In genomic region chr10:80524190-80524589, GRCh38 we compare ENCODE assay signal across 15 cellular contexts. TPM values are rescaled to one million over a fixed set of nuclear protein-coding genes. Genes with fewer than 3 reads are reported as not detected.
DNase-seq lines count a peak whose midpoint lies in the region; ATAC-seq and TF ChIP-seq lines count a peak whose summit lies in the region.
"Had no signal": no experiment of that assay in that cellular context is flagged by ENCODE, and none has a peak within 500 bp of the region (broad histone marks: within the 10 kb centered on the region; RNA-seq: fewer than 3 reads in every experiment).

No MANE protein-coding gene starts in this region.

- in situ Hi-C loops in GM13977 (cut with MboI; ENCODE audit: low pct_unique_long_range_greater_than_20kb, low sequenced_read_pairs, unreplicated experiment): no loop called here

- H3K4me3 ChIP-seq in trophoblast cell (ENCODE audit: low read depth, low read length): no peak overlapping the region
- H3K4me3 ChIP-seq: dorsolateral prefrontal cortex, lung, sigmoid colon had no signal

- H4K91ac ChIP-seq in trophoblast cell (ENCODE audit: low read depth, low read length): no peak overlapping the region

- peak overlapping the region; percentile 40 for H4K12ac ChIP-seq in trophoblast cell (ENCODE audit: low read depth, low read length)

- peaks cover 2% of the 10 kb centered on the region for H3K9me3 ChIP-seq in trophoblast cell (ENCODE audit: insufficient read depth, low read depth, low read length)
- H3K9me3 ChIP-seq: sigmoid colon had no signal

- no peak for TF ChIP-seq CTCF in activated CD8-positive, alpha-beta T cell treated with anti-CD3 and anti-CD28 coated beads for 36 hours (IDR thresholded peaks at IDR 0.05)
- TF ChIP-seq CTCF in osteocyte (IDR thresholded peaks at IDR 0.05): no peak
- no peak for TF ChIP-seq CTCF in GM13977 (IDR thresholded peaks at IDR 0.05; ENCODE audit: extremely low read depth, insufficient read depth, missing control alignments)

- peak overlapping the region; percentile 74 for H3K27ac Mint-ChIP-seq in activated CD4-positive, alpha-beta T cell treated with anti-CD3 and anti-CD28 coated beads, Interleukin-2, amount 10 ng/mL, durations not matched to agents 7 days and 5 days
- peak overlapping the region; percentile 69 for H3K27ac Mint-ChIP-seq in activated CD8-positive, alpha-beta T cell treated with anti-CD3 and anti-CD28 coated beads for 36 hours
- H3K27ac Mint-ChIP-seq in osteocyte (ENCODE audit: unreplicated experiment): no peak overlapping the region

- POLR2A ChIA-PET in activated CD4-positive, alpha-beta T cell treated with anti-CD3 and anti-CD28 coated beads, Interleukin-2, amount 10 ng/mL, durations not matched to agents 7 days and 5 days (lab: Charles Lee): no interaction called here
- POLR2A ChIA-PET in activated CD8-positive, alpha-beta T cell treated with anti-CD3 and anti-CD28 coated beads for 36 hours (lab: Charles Lee): interaction anchor here (1.2 kb wide), 1 partner anchor 19 kb away, joined by 3 read pairs; no protein-coding TSS in a partner anchor

- H2BK5ac ChIP-seq in trophoblast cell (ENCODE audit: low read depth, low read length, poor library complexity): no peak overlapping the region

- H3K4me3 Mint-ChIP-seq in activated CD4-positive, alpha-beta T cell treated with anti-CD3 and anti-CD28 coated beads, Interleukin-2, amount 10 ng/mL, durations not matched to agents 7 days and 5 days: no peak overlapping the region
- H3K4me3 Mint-ChIP-seq in activated CD8-positive, alpha-beta T cell treated with anti-CD3 and anti-CD28 coated beads for 36 hours: no peak overlapping the region
- H3K4me3 Mint-ChIP-seq in osteocyte (ENCODE audit: unreplicated experiment): no peak overlapping the region

- no peak overlapping the region for H3K18ac ChIP-seq in trophoblast cell (ENCODE audit: low read length)

- no peaks in the 10 kb centered on the region for H3K79me2 ChIP-seq in trophoblast cell (ENCODE audit: control insufficient read depth, insufficient read depth, low read length, poor library complexity)

- no CpG with 5 or more reads among the region's 8 CpGs for WGBS in trophoblast cell (ENCODE audit: extremely low coverage, insufficient coverage, insufficient read length)

- peaks cover 17 to 22% of the 10 kb centered on the region in 2 experiments for H3K36me3 ChIP-seq in trophoblast cell (ENCODE audit: control insufficient read depth in 1 of 2, insufficient read depth in 2 of 2, low read length in 2 of 2)

- H3K9ac ChIP-seq in trophoblast cell (ENCODE audit: low read length): no peak overlapping the region

- H3K79me1 ChIP-seq in trophoblast cell (ENCODE audit: low read length): no peaks in the 10 kb centered on the region

- H3K4me2 ChIP-seq in trophoblast cell (ENCODE audit: low read length): no peak overlapping the region

- H3K27me3 ChIP-seq in trophoblast cell (ENCODE audit: insufficient read depth, low read length): no peaks in the 10 kb centered on the region
- H3K27me3 ChIP-seq: dorsolateral prefrontal cortex, sigmoid colon had no signal

- intact Hi-C loops in activated CD8-positive, alpha-beta T cell treated with anti-CD3 and anti-CD28 coated beads for 36 hours (cut with micrococcal nuclease): no loop called here

- H2AK5ac ChIP-seq in trophoblast cell (ENCODE audit: low read length): no peak overlapping the region

- H2AFZ ChIP-seq in trophoblast cell (ENCODE audit: insufficient read depth, low read length, poor library complexity): no peak overlapping the region

- CTCF ChIA-PET in activated CD4-positive, alpha-beta T cell treated with anti-CD3 and anti-CD28 coated beads, Interleukin-2, amount 10 ng/mL, durations not matched to agents 7 days and 5 days (lab: Charles Lee): interaction anchor here (1.4 to 1.6 kb wide), 2 partner anchors 13 to 19 kb away, joined by 4 read pairs; no protein-coding TSS in a partner anchor
- CTCF ChIA-PET in activated CD8-positive, alpha-beta T cell treated with anti-CD3 and anti-CD28 coated beads for 36 hours (lab: Charles Lee): interaction anchor here (5.7 kb wide), 1 partner anchor 20 kb away, joined by 29 read pairs; no protein-coding TSS in a partner anchor

- H3K4me1 Mint-ChIP-seq in activated CD4-positive, alpha-beta T cell treated with anti-CD3 and anti-CD28 coated beads, Interleukin-2, amount 10 ng/mL, durations not matched to agents 7 days and 5 days: peaks cover 74% of the 10 kb centered on the region
- peaks cover 69% of the 10 kb centered on the region for H3K4me1 Mint-ChIP-seq in activated CD8-positive, alpha-beta T cell treated with anti-CD3 and anti-CD28 coated beads for 36 hours (ENCODE audit: low read depth)
- H3K4me1 Mint-ChIP-seq in osteocyte (ENCODE audit: unreplicated experiment): no peaks in the 10 kb centered on the region

- H3K14ac ChIP-seq in trophoblast cell (ENCODE audit: low read length): no peak overlapping the region

- no peak overlapping the region for H3K23ac ChIP-seq in trophoblast cell (ENCODE audit: low read length)

- no peaks in the 10 kb centered on the region for H3K27me3 Mint-ChIP-seq in activated CD4-positive, alpha-beta T cell treated with anti-CD3 and anti-CD28 coated beads, Interleukin-2, amount 10 ng/mL, durations not matched to agents 7 days and 5 days
- no peaks in the 10 kb centered on the region for H3K27me3 Mint-ChIP-seq in activated CD8-positive, alpha-beta T cell treated with anti-CD3 and anti-CD28 coated beads for 36 hours
- H3K27me3 Mint-ChIP-seq in osteocyte (ENCODE audit: unreplicated experiment): peaks cover 2% of the 10 kb centered on the region

- no peak for DNase-seq in activated CD4-positive, alpha-beta T cell treated with anti-CD3 and anti-CD28 coated beads, Interleukin-2, amount 10 ng/mL, durations not matched to agents 7 days and 5 days
- DNase-seq in activated CD4-positive, alpha-beta T cell treated with anti-CD3 and anti-CD28 coated beads, Interleukin-2, amount 50 U/mL, for 48 hours: no peak
- no peak for DNase-seq in activated CD8-positive, alpha-beta T cell treated with anti-CD3 and anti-CD28 coated beads for 36 hours
- DNase-seq in trophoblast cell (no peak), osteocyte (ENCODE audit: extremely low spot score, unreplicated experiment) (no peak), GM13977 (ENCODE audit: low spot score) (no peak)
- DNase-seq: dorsolateral prefrontal cortex; GOT3; NCI-H226; sigmoid colon; stimulated activated naive CD4-positive, alpha-beta T cell; WERI-Rb-1 had no signal

- no peak for ATAC-seq in activated CD8-positive, alpha-beta T cell treated with anti-CD3 and anti-CD28 coated beads for 36 hours
- ATAC-seq in esophagus mucosa (peak; percentile 34), HG02623 (IDR thresholded peaks at IDR 0.05; ENCODE audit: unreplicated experiment) (no peak)

- H3K4ac ChIP-seq in trophoblast cell (ENCODE audit: low read depth, low read length): no peak overlapping the region

- peaks cover 35% of the 10 kb centered on the region for H3K36me3 Mint-ChIP-seq in activated CD4-positive, alpha-beta T cell treated with anti-CD3 and anti-CD28 coated beads, Interleukin-2, amount 10 ng/mL, durations not matched to agents 7 days and 5 days (ENCODE audit: low read depth)
- peaks cover 12% of the 10 kb centered on the region for H3K36me3 Mint-ChIP-seq in activated CD8-positive, alpha-beta T cell treated with anti-CD3 and anti-CD28 coated beads for 36 hours (ENCODE audit: low read depth)
- peaks cover 11% of the 10 kb centered on the region for H3K36me3 Mint-ChIP-seq in osteocyte (ENCODE audit: unreplicated experiment)

- no peak overlapping the region for H2BK120ac ChIP-seq in trophoblast cell (ENCODE audit: insufficient read depth, low read length, poor library complexity)

- H3K4me1 ChIP-seq in trophoblast cell (ENCODE audit: control insufficient read depth in 1 of 2, insufficient read depth in 2 of 2, low read length in 2 of 2): peaks cover 0 to 9% of the 10 kb centered on the region in 2 experiments
- H3K4me1 ChIP-seq: sigmoid colon had no signal

- H3K27ac ChIP-seq in trophoblast cell (ENCODE audit: low read depth, low read length): no peak overlapping the region
- H3K27ac ChIP-seq: sigmoid colon, WERI-Rb-1 had no signal

- no peaks in the 10 kb centered on the region for H3K9me3 Mint-ChIP-seq in activated CD4-positive, alpha-beta T cell treated with anti-CD3 and anti-CD28 coated beads, Interleukin-2, amount 10 ng/mL, durations not matched to agents 7 days and 5 days
- H3K9me3 Mint-ChIP-seq in activated CD8-positive, alpha-beta T cell treated with anti-CD3 and anti-CD28 coated beads for 36 hours: no peaks in the 10 kb centered on the region
- H3K9me3 Mint-ChIP-seq in osteocyte (ENCODE audit: unreplicated experiment): no peaks in the 10 kb centered on the region

- no peak overlapping the region for H4K8ac ChIP-seq in trophoblast cell (ENCODE audit: low read depth, low read length)

- H2BK12ac ChIP-seq in trophoblast cell (ENCODE audit: low read length): no peak overlapping the region

RNA-seq across cellular contexts. Expression of gene SH2D4B, which starts 13.5 kb away (rescaled TPM):
- total RNA-seq in activated CD4-positive, alpha-beta T cell treated with anti-CD3 and anti-CD28 coated beads, Interleukin-2, amount 10 ng/mL, durations not matched to agents 7 days and 5 days: under 1 TPM; 0.07 to 0.10 TPM
- total RNA-seq in activated CD8-positive, alpha-beta T cell treated with anti-CD3 and anti-CD28 coated beads for 36 hours: under 1 TPM; 0.11 to 0.20 TPM
- total RNA-seq in esophagus mucosa (0.04 TPM), osteocyte (not detected in 2 replicates)
- 0.10 and 0.19 TPM in 2 replicates for polyA plus RNA-seq in trophoblast cell (2013)
